8 cellular contexts compared by ENCODE assay signal in the genomic region with DNA sequence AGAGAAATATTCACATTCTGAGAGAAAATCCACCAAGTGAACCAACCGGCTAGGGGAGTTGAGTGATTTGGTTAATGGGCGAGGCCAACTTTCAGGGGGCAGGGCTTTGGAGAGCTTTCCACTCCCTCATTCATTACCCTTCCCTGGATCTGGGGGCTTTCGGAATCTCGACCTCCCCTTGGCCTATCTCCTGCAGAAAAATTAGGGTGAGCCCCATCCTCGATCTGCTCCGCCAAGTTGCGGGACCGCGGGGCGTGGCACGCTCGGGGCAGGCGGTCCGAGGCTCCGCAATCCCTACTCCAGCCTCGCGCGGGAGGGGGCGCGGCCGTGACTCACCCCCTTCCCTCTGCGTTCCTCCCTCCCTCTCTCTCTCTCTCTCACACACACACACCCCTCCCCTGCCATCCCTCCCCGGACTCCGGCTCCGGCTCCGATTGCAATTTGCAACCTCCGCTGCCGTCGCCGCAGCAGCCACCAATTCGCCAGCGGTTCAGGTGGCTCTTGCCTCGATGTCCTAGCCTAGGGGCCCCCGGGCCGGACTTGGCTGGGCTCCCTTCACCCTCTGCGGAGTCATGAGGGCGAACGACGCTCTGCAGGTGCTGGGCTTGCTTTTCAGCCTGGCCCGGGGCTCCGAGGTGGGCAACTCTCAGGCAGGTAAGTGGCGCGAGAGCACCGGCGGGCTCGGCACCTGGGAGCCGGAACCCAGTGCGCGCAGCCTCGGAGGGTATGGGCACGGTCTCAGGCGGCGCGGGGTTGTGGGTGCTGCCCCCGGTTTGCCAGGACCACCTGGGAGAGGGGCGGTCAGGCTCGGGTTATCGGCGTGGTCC. TPM values are rescaled to one million over a fixed set of nuclear protein-coding genes. Genes with fewer than 3 reads are reported as not detected.
A peak's percentile ranks its signal among the peaks of the same experiment; 100 is the strongest.
DNase-seq lines count a peak whose midpoint lies in the region; ATAC-seq, FAIRE-seq and TF ChIP-seq lines count a peak whose summit lies in the region.

Gene ERBB3, plus strand, starts transcription at position 437 of the 827 bp plus-strand sequence. Its CDS starts 136 bp downstream, at position 573.

- WGBS in spleen, 5 donors, result 0 to 2% (median 1%) methylated on average over 39 to 59 of the region's 59 CpGs

- no peaks in the 10 kb centered on the region for H4K20me1 ChIP-seq in keratinocyte (ENCODE audit: control insufficient read depth, extremely low read depth, insufficient read depth, low read length)

- peak; percentile 26 for ATAC-seq in GM19452 (IDR thresholded peaks at IDR 0.05; ENCODE audit: unreplicated experiment)
- no peak for ATAC-seq in HG03159 (IDR thresholded peaks at IDR 0.05; ENCODE audit: unreplicated experiment)

- no peaks in the 10 kb centered on the region for H3K9me1 ChIP-seq in keratinocyte (ENCODE audit: control insufficient read depth, extremely low read depth, insufficient read depth, low read length)

- H3K4me3 ChIP-seq in AG10803 (ENCODE audit: low read length) (peak within 1 kb of the TSS; percentile 60), keratinocyte (ENCODE audit: control insufficient read depth in 2 of 3, extremely low read depth in 1 of 3, insufficient read depth in 2 of 3, low read depth in 1 of 3, low read length in 3 of 3) (peak within 1 kb of the TSS; percentile 72 to 79 (median 79)), spleen (peak within 1 kb of the TSS; percentile 37 to 83 (median 56))

- dilution Hi-C loops in keratinocyte (cut with MboI; ENCODE audit: extremely low pct_ligation_motif_present, low sequenced_read_pairs), result no loop called here

- intact Hi-C loops in spleen (cut with DNase I; ENCODE audit: low total_unique reads), result no loop called here

- no peaks in the 10 kb centered on the region for H3K27me3 ChIP-seq in keratinocyte (ENCODE audit: control insufficient read depth, extremely low read depth, insufficient read depth, low read length)
- H3K27me3 ChIP-seq in spleen (replicated peaks in 1 of 7), result peaks cover 0 to 42% (median 15%) of the 10 kb centered on the region in 7 donors

- no peak for TF ChIP-seq POLR2A in spleen (IDR thresholded peaks at IDR 0.05)

- H3K27ac ChIP-seq in caudate nucleus (ENCODE audit: low read depth, low read length) (peak within 1 kb of the TSS; percentile 95), keratinocyte (ENCODE audit: control insufficient read depth, insufficient read depth, low read length) (peak within 1 kb of the TSS; percentile 84), spleen (peak within 1 kb of the TSS in 5 of 8 donors; percentile 26 to 59 (median 35))

- peak; percentile 76 for DNase-seq in AG10803 (ENCODE audit: low read depth)
- peak; percentile 24 for DNase-seq in NCI-H1694 treated with DMSO at 0.1 percent for 48 hours (lab: John Stamatoyannopoulos, UW)
- DNase-seq in activated CD4-positive, CD25-positive, alpha-beta regulatory T cell (lab: John Stamatoyannopoulos, UW), result peak; percentile 15 to 21 (median 18)
- peak in 58 of 61 donors; percentile 14 to 79 (median 64) for DNase-seq in caudate nucleus (lab: John Stamatoyannopoulos, UW)
- peak; percentile 62 for DNase-seq in keratinocyte (ENCODE audit: low read depth, low spot score)
- peak; percentile 79 for DNase-seq in spleen

- H3K4me1 ChIP-seq in keratinocyte (ENCODE audit: control insufficient read depth, extremely low read depth, insufficient read depth, low read length), result peaks cover 10% of the 10 kb centered on the region
- peaks cover 2 to 27% (median 20%) of the 10 kb centered on the region in 6 donors for H3K4me1 ChIP-seq in spleen

- TF ChIP-seq CTCF in AG10803 (conservative IDR thresholded peaks at IDR 0.05; ENCODE audit: low read length) (peak; percentile 14; the same call in 1 of the 2 replicates), keratinocyte (optimal IDR thresholded peaks at IDR 0.05 in 1 of 3, IDR thresholded peaks at IDR 0.05 in 1 of 3, conservative IDR thresholded peaks at IDR 0.05 in 1 of 3; ENCODE audit: extremely low read depth in 1 of 3, insufficient read depth in 2 of 3, low read length in 3 of 3) (peak in 1 of 3 experiments; percentile 28), spleen (IDR thresholded peaks at IDR 0.05 in 8 of 11, conservative IDR thresholded peaks at IDR 0.05 in 3 of 11) (no peak)

- peaks cover 0 to 5% of the 10 kb centered on the region in 2 experiments for H3K36me3 ChIP-seq in keratinocyte (ENCODE audit: control insufficient read depth in 2 of 2, extremely low read depth in 1 of 2, insufficient read depth in 2 of 2, low read length in 2 of 2)
- no peaks in the 10 kb centered on the region for H3K36me3 ChIP-seq in spleen

- peak within 1 kb of the TSS; percentile 97 for H2AFZ ChIP-seq in keratinocyte (ENCODE audit: control insufficient read depth, low read length)

- peak within 1 kb of the TSS; percentile 83 for H3K9ac ChIP-seq in keratinocyte (ENCODE audit: control insufficient read depth, extremely low read depth, insufficient read depth, low read length)

- peak within 1 kb of the TSS; percentile 93 for H3K4me2 ChIP-seq in keratinocyte (ENCODE audit: control insufficient read depth, extremely low read depth, insufficient read depth, low read depth, low read length)

- FAIRE-seq in keratinocyte (lab: Jason Lieb, UNC), result peak; percentile 76

- H3K9me3 ChIP-seq in keratinocyte (ENCODE audit: control insufficient read depth, low read depth, low read length) (no peaks in the 10 kb centered on the region), spleen (no peaks in the 10 kb centered on the region)

- no peaks in the 10 kb centered on the region for H3K79me2 ChIP-seq in keratinocyte (ENCODE audit: control insufficient read depth, insufficient read depth, low read length)

RNA-seq across cellular contexts. Expression of gene ERBB3, which starts in this region (rescaled TPM):
- polyA plus RNA-seq in keratinocyte (13.6 to 19.8 TPM (median 16.4 TPM) in 3 replicates), spleen (1 to 10 TPM in 1 of 3 donors, under 1 TPM in 2; 0.17 to 2.0 (median 0.23) TPM)
- 90.3 TPM for polyA plus RNA-seq in keratinocyte (2011; ENCODE audit: low read depth)
- polyA plus RNA-seq in keratinocyte (2011; cell fraction: cytosol; rRNA removed), result 6.1 and 8.6 TPM in 2 replicates
- polyA plus RNA-seq in keratinocyte (2011; cell fraction: nucleus; rRNA removed), result 41.3 and 45.7 TPM in 2 replicates
- 9.1 and 57.6 TPM in 2 replicates for polyA plus RNA-seq in keratinocyte (2012; ENCODE audit: low replicate concordance)
- polyA minus RNA-seq in keratinocyte, result 38.3 to 51.4 TPM (median 46.2 TPM) in 3 replicates
- 10.6 TPM for polyA minus RNA-seq in keratinocyte (2011; cell fraction: cytosol; rRNA and poly(A)+ RNA removed)
- polyA minus RNA-seq in keratinocyte (2011; cell fraction: nucleus; rRNA and poly(A)+ RNA removed), result 33.0 and 47.2 TPM in 2 replicates
- total RNA-seq in spleen, result 1 to 10 TPM in 1 of 7 donors, under 1 TPM in 3, not detected in 3; 0.47 to 1.4 (median 0.72) TPM

Comparison
In these comparisons a context has a peak if more than half of its experiments do, and no peak if none do; other contexts are left out.
1. DNase-seq: peak in every context shown above with its lines; median percentile 79 in spleen; 76 in AG10803; 64 in caudate nucleus; 62 in keratinocyte; 24 in NCI-H1694 treated with DMSO at 0.1 percent for 48 hours; 18 in activated CD4-positive, CD25-positive, alpha-beta regulatory T cell.
2. H3K27ac ChIP-seq: peak in every context shown above with its lines; median percentile 95 in caudate nucleus; 84 in keratinocyte; 35 in spleen.